2 cellular contexts compared by ENCODE assay signal in the genomic region with DNA sequence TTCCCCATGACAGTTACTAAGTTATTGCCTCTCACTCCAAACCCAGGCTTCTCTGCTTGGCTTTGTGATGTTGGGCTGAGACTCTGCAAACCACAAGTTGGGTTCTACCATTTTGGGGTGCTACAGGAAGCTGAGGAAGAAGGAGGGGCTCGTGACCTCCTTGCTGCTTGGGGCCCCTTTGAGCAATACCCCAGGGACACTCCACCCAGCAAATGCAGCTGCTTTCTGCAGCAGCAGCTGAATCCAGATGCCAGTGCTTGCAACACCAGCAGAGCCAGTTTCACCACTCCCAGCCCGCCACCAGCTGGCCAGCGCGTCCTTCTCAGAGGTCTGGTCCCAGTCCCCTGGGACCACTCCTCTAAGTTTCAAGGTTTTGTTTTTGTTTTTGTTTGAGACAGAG.
TF ChIP-seq lines count a peak whose summit lies in the region.

No MANE protein-coding gene starts in this region.

TF ChIP-seq in H1, 55 proteins besides CTCF, POLR2A, EP300 and RAD21:
- no peak for TF ChIP-seq E2F6 (IDR thresholded peaks at IDR 0.05)
- TF ChIP-seq MAFK (IDR thresholded peaks at IDR 0.05; ENCODE audit: low read depth, low read length) = no peak
- TF ChIP-seq, protein P1, sequence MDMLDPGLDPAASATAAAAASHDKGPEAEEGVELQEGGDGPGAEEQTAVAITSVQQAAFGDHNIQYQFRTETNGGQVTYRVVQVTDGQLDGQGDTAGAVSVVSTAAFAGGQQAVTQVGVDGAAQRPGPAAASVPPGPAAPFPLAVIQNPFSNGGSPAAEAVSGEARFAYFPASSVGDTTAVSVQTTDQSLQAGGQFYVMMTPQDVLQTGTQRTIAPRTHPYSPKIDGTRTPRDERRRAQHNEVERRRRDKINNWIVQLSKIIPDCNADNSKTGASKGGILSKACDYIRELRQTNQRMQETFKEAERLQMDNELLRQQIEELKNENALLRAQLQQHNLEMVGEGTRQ (IDR thresholded peaks at IDR 0.05; ENCODE audit: low read length) = no peak
- no peak for TF ChIP-seq SIX5 (IDR thresholded peaks at IDR 0.05; ENCODE audit: low read depth, low read length)
- no peak for TF ChIP-seq RFX5 (IDR thresholded peaks at IDR 0.05; ENCODE audit: borderline replicate concordance, low read depth, low read length)
- no peak for TF ChIP-seq JUND (IDR thresholded peaks at IDR 0.05; ENCODE audit: low read length)
- no peak for TF ChIP-seq ATF2 (IDR thresholded peaks at IDR 0.05; ENCODE audit: low read length)
- no peak for TF ChIP-seq TBP (IDR thresholded peaks at IDR 0.05; ENCODE audit: low read depth, low read length)
TF ChIP-seq in H1: peak in this region for 0.

TF ChIP-seq in WTC11, 78 proteins besides CTCF, POLR2A, EP300 and RAD21:
- TF ChIP-seq, protein P2, sequence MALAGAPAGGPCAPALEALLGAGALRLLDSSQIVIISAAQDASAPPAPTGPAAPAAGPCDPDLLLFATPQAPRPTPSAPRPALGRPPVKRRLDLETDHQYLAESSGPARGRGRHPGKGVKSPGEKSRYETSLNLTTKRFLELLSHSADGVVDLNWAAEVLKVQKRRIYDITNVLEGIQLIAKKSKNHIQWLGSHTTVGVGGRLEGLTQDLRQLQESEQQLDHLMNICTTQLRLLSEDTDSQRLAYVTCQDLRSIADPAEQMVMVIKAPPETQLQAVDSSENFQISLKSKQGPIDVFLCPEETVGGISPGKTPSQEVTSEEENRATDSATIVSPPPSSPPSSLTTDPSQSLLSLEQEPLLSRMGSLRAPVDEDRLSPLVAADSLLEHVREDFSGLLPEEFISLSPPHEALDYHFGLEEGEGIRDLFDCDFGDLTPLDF (CRISPR knock-in tag; IDR thresholded peaks at IDR 0.05) = no peak
- TF ChIP-seq NR3C1 (CRISPR knock-in tag; conservative IDR thresholded peaks at IDR 0.05; ENCODE audit: low read depth) = no peak
- TF ChIP-seq ZBTB21 (CRISPR knock-in tag; IDR thresholded peaks at IDR 0.05; ENCODE audit: borderline replicate concordance) = no peak
- no peak for TF ChIP-seq CDX4 (CRISPR knock-in tag; IDR thresholded peaks at IDR 0.05; ENCODE audit: borderline replicate concordance)
- TF ChIP-seq, protein P3, sequence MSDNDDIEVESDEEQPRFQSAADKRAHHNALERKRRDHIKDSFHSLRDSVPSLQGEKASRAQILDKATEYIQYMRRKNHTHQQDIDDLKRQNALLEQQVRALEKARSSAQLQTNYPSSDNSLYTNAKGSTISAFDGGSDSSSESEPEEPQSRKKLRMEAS (CRISPR knock-in tag; IDR thresholded peaks at IDR 0.05) = no peak
- TF ChIP-seq, protein P4, sequence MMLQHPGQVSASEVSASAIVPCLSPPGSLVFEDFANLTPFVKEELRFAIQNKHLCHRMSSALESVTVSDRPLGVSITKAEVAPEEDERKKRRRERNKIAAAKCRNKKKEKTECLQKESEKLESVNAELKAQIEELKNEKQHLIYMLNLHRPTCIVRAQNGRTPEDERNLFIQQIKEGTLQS (CRISPR knock-in tag; conservative IDR thresholded peaks at IDR 0.05) = no peak
- no peak for TF ChIP-seq ZNF317 (CRISPR knock-in tag; IDR thresholded peaks at IDR 0.05; ENCODE audit: borderline replicate concordance, low read depth)
- TF ChIP-seq CREM (CRISPR knock-in tag; IDR thresholded peaks at IDR 0.05) = no peak
- TF ChIP-seq ZNF423 (CRISPR knock-in tag; IDR thresholded peaks at IDR 0.05) = no peak
- no peak for TF ChIP-seq SMAD3 (CRISPR knock-in tag; IDR thresholded peaks at IDR 0.05; ENCODE audit: borderline replicate concordance)
- no peak for TF ChIP-seq NFE2L1 (CRISPR knock-in tag; IDR thresholded peaks at IDR 0.05)
- no peak for TF ChIP-seq GTF2I (CRISPR knock-in tag; conservative IDR thresholded peaks at IDR 0.05)
